23 cellular contexts compared by ENCODE assay signal in genomic region chrX:129795584-129795983, GRCh38. TPM values are rescaled to one million over a fixed set of nuclear protein-coding genes. Genes with fewer than 3 reads are reported as not detected.
"Had no signal": no experiment of that assay in that cellular context is flagged by ENCODE, and none has a peak within 500 bp of the region (broad histone marks: within the 10 kb centered on the region; RNA-seq: fewer than 3 reads in every experiment).

No MANE protein-coding gene starts in this region.

- DNase-seq: activated CD4-positive, alpha-beta T cell treated with anti-CD3 and anti-CD28 coated beads for 4 hours; activated CD8-positive, alpha-beta T cell treated with anti-CD3 and anti-CD28 coated beads for 36 hours; activated gamma-delta T cell; activated naive CD8-positive, alpha-beta T cell treated with anti-CD3 and anti-CD28 coated beads, Interleukin-2, amount 10 ng/mL, durations not matched to agents 7 days and 5 days; activated T-cell treated with anti-CD3 and anti-CD28 coated beads, Interleukin-2, amount 50 U/mL, for 72 hours; body of pancreas; foreskin keratinocyte; hippocampal formation; islet precursor cell; lower lobe of right lung; ovary; right lobe of liver; stimulated activated CD4-positive, alpha-beta T cell treated with anti-CD3 and anti-CD28 coated beads, Interleukin-4, amount 100 ng/mL, for 24 hours; substantia nigra; tibial artery; uterus had no signal

- H3K4me3 ChIP-seq: body of pancreas, lower lobe of right lung, ovary, right lobe of liver, smooth muscle cell, tibial artery, uterus had no signal

- H3K27ac Mint-ChIP-seq: mesothelial cell of epicardium; stimulated activated memory B cell treated with anti-CD40 and anti-IgM and Interleukin-4, amounts not matched to agents 10 μg/mL and 1 μg/mL and 100 μg/mL, for 72 hours had no signal

- H3K27ac ChIP-seq: body of pancreas, foreskin keratinocyte, lower lobe of right lung, ovary, right lobe of liver, tibial artery, uterus had no signal

- H3K4me1 Mint-ChIP-seq: neural crest cell had no signal

- H3K4me2 ChIP-seq: smooth muscle cell had no signal

- H3K9me3 ChIP-seq: body of pancreas, lower lobe of right lung, ovary, right lobe of liver, tibial artery, uterus had no signal

- H3K9me3 Mint-ChIP-seq: activated CD8-positive, alpha-beta T cell treated with anti-CD3 and anti-CD28 coated beads for 36 hours; activated naive CD8-positive, alpha-beta T cell treated with anti-CD3 and anti-CD28 coated beads, Interleukin-2, amount 10 ng/mL, durations not matched to agents 7 days and 5 days; activated T-cell treated with anti-CD3 and anti-CD28 coated beads, Interleukin-2, amount 50 U/mL, for 72 hours; neural crest cell; stimulated activated memory B cell treated with anti-CD40 and anti-IgM and Interleukin-4, amounts not matched to agents 10 μg/mL and 1 μg/mL and 100 μg/mL, for 72 hours had no signal

- H3K36me3 ChIP-seq: ovary, right lobe of liver, tibial artery, uterus had no signal

- H3K27me3 ChIP-seq: body of pancreas, foreskin keratinocyte, ovary, right lobe of liver, tibial artery, uterus had no signal

- ATAC-seq: activated CD8-positive, alpha-beta T cell treated with anti-CD3 and anti-CD28 coated beads for 36 hours; activated T-cell treated with anti-CD3 and anti-CD28 coated beads, Interleukin-2, amount 50 U/mL, for 72 hours; body of pancreas; foreskin keratinocyte; lower lobe of right lung; right lobe of liver; stimulated activated memory B cell treated with anti-CD40 and anti-IgM and Interleukin-4, amounts not matched to agents 10 μg/mL and 1 μg/mL and 100 μg/mL, for 72 hours had no signal

- H3K27me3 Mint-ChIP-seq: activated CD8-positive, alpha-beta T cell treated with anti-CD3 and anti-CD28 coated beads for 36 hours; activated naive CD8-positive, alpha-beta T cell treated with anti-CD3 and anti-CD28 coated beads, Interleukin-2, amount 10 ng/mL, durations not matched to agents 7 days and 5 days; stimulated activated memory B cell treated with anti-CD40 and anti-IgM and Interleukin-4, amounts not matched to agents 10 μg/mL and 1 μg/mL and 100 μg/mL, for 72 hours had no signal

- H3K4me3 Mint-ChIP-seq: activated CD8-positive, alpha-beta T cell treated with anti-CD3 and anti-CD28 coated beads for 36 hours; activated naive CD8-positive, alpha-beta T cell treated with anti-CD3 and anti-CD28 coated beads, Interleukin-2, amount 10 ng/mL, durations not matched to agents 7 days and 5 days; activated T-cell treated with anti-CD3 and anti-CD28 coated beads, Interleukin-2, amount 50 U/mL, for 72 hours; mesothelial cell of epicardium; neural crest cell; stimulated activated memory B cell treated with anti-CD40 and anti-IgM and Interleukin-4, amounts not matched to agents 10 μg/mL and 1 μg/mL and 100 μg/mL, for 72 hours had no signal

- H3K4me1 ChIP-seq: body of pancreas, foreskin keratinocyte, lower lobe of right lung, right lobe of liver, tibial artery, uterus had no signal

RNA-seq across cellular contexts. Expression of gene SASH3, which starts 15.8 kb away (rescaled TPM):
- total RNA-seq: epithelial cell of proximal tubule, fibroblast of lung, foreskin keratinocyte, mesothelial cell of epicardium, neural crest cell, pulmonary artery endothelial cell, smooth muscle cell had no signal
- polyA plus RNA-seq: fibroblast of lung, foreskin keratinocyte, smooth muscle cell had no signal

RNA-seq across cellular contexts. Expression of gene XPNPEP2, which starts 56.8 kb away (rescaled TPM):
- total RNA-seq: epithelial cell of proximal tubule, foreskin keratinocyte, pulmonary artery endothelial cell had no signal
- polyA plus RNA-seq: foreskin keratinocyte had no signal
